ENCODE assay signal across 8 cellular contexts in genomic region chr3:49018707-49019006, GRCh38. TPM values are rescaled to one million over a fixed set of nuclear protein-coding genes. Genes with fewer than 3 reads are reported as not detected.
A peak's percentile ranks its signal among the peaks of the same experiment; 100 is the strongest.
DNase-seq lines count a peak whose midpoint lies in the region; ATAC-seq, FAIRE-seq and TF ChIP-seq lines count a peak whose summit lies in the region.

No MANE protein-coding gene starts in this region.

- peaks cover 3% of the 10 kb centered on the region for H3K9me1 ChIP-seq in K562 (ENCODE audit: control insufficient read depth, insufficient read depth, low read length)

- TF ChIP-seq RAD21 in K562 (CRISPR knock-in tag; conservative IDR thresholded peaks at IDR 0.05 in 1 of 2, IDR thresholded peaks at IDR 0.05 in 1 of 2): no peak

- POLR2A ChIA-PET in K562 (lab: Yijun Ruan, JAX): interaction anchor here (2.5 to 8.4 kb wide), 3 partner anchors 10 to 75 kb away, joined by 15 to 104 read pairs (median 31); partner anchors contain the start of genes IMPDH2, QRICH1 and WDR6

- no peak for FAIRE-seq in K562 (lab: Jason Lieb, UNC)

- DNase-seq in right atrium auricular region (ENCODE audit: low spot score): no peak
- DNase-seq in Right ventricle myocardium inferior (ENCODE audit: missing footprints): no peak
- DNase-seq in K562 (ENCODE audit: extremely low read depth in 1 of 4, low spot score in 3 of 4): no peak
- no peak for DNase-seq in stimulated activated CD4-positive, alpha-beta T cell treated with anti-CD3 and anti-CD28 coated beads, Interleukin-4, amount 100 ng/mL, for 4 hours
- DNase-seq in RKO (ENCODE audit: low spot score): no peak
- no peak for DNase-seq in stimulated activated CD4-positive, alpha-beta T cell treated with anti-CD3 and anti-CD28 coated beads, Interleukin-1b, Interleukin-23, amount 100 ng/mL, for 48 hours

- H3K36me3 ChIP-seq in right atrium auricular region: peaks cover 34% of the 10 kb centered on the region
- peaks cover 42% of the 10 kb centered on the region; the same call in 2 of the 3 replicates for H3K36me3 ChIP-seq in K562 (ENCODE audit: control insufficient read depth, insufficient read depth, low read length)
- H3K36me3 ChIP-seq in mesodermal cell (ENCODE audit: control insufficient read depth, insufficient read depth, low read length): peaks cover 46% of the 10 kb centered on the region

- CTCF ChIA-PET in K562 (lab: Yijun Ruan, JAX; ENCODE audit: low intra/inter-chr PET ratio): no interaction called here

- no peak for TF ChIP-seq EP300 in K562 (IDR thresholded peaks at IDR 0.05; ENCODE audit: low read length)

- peak overlapping the region; percentile 92 for H3K4me2 ChIP-seq in K562 (ENCODE audit: insufficient read depth, low read length)

- H4K20me1 ChIP-seq in K562 (replicated peaks; ENCODE audit: control insufficient read depth, insufficient read depth, low read length): peaks cover 18% of the 10 kb centered on the region; the same call in 1 of the 2 replicates

- H3K9me3 ChIP-seq in right atrium auricular region: no peaks in the 10 kb centered on the region
- no peaks in the 10 kb centered on the region for H3K9me3 ChIP-seq in K562 (replicated peaks; ENCODE audit: control insufficient read depth, insufficient read depth, low read depth, low read length)
- H3K9me3 ChIP-seq in mesodermal cell (ENCODE audit: control insufficient read depth, low read length): no peaks in the 10 kb centered on the region

- TF ChIP-seq CTCF in right atrium auricular region (IDR thresholded peaks at IDR 0.05): no peak
- no peak for TF ChIP-seq CTCF in K562 (IDR thresholded peaks at IDR 0.05 in 2 of 3, conservative IDR thresholded peaks at IDR 0.05 in 1 of 3; ENCODE audit: insufficient read depth in 2 of 3, low read depth in 1 of 3, low read length in 3 of 3)

- no peak for ATAC-seq in Right ventricle myocardium inferior
- ATAC-seq in K562: no peak
- no peak for ATAC-seq in GM19023 (IDR thresholded peaks at IDR 0.05; ENCODE audit: unreplicated experiment)

- H3K79me2 ChIP-seq in K562 (ENCODE audit: control insufficient read depth, insufficient read depth, low read length): peaks cover 57% of the 10 kb centered on the region

- TF ChIP-seq POLR2A in K562 (conservative IDR thresholded peaks at IDR 0.05): peak; percentile 13; the same call in 1 of the 2 replicates

- H3K4me1 ChIP-seq in right atrium auricular region (peaks cover 0 to 49% of the 10 kb centered on the region in 2 donors), K562 (replicated peaks in 1 of 2; ENCODE audit: control insufficient read depth in 2 of 2, insufficient read depth in 2 of 2, low read length in 2 of 2) (peaks cover 8 to 50% of the 10 kb centered on the region in 2 experiments; a peak in 4 of 5 replicates), mesodermal cell (ENCODE audit: control insufficient read depth, insufficient read depth, low read length, poor library complexity, severe bottlenecking) (peaks cover 10% of the 10 kb centered on the region)

- H3K4me3 ChIP-seq in right atrium auricular region: peak overlapping the region; percentile 74 to 90
- peak overlapping the region; percentile 74 for H3K4me3 ChIP-seq in K562
- peak overlapping the region; percentile 76 for H3K4me3 ChIP-seq in mesodermal cell (ENCODE audit: extremely low read depth, insufficient read depth, low read length, poor library complexity, severe bottlenecking)

- in situ Hi-C loops in K562 (cut with MboI): no loop called here

- H3K27ac ChIP-seq in right atrium auricular region: peak overlapping the region; percentile 64 to 78
- peak overlapping the region; percentile 99 for H3K27ac ChIP-seq in K562 (ENCODE audit: extremely low read depth, low read depth, low read length)
- H3K27ac ChIP-seq in mesodermal cell (ENCODE audit: low read depth, low read length, severe bottlenecking): no peak overlapping the region

- intact Hi-C loops in Right ventricle myocardium inferior (cut with DNase I): no loop called here
- intact Hi-C loops in K562 (cut with micrococcal nuclease): no loop called here

- peak overlapping the region; percentile 63 for H2AFZ ChIP-seq in K562 (ENCODE audit: low read depth, low read length)

- H3K9ac ChIP-seq in K562 (ENCODE audit: insufficient read depth in 1 of 2, low read depth in 2 of 2, low read length in 2 of 2): peak overlapping the region; percentile 50 to 91

- under 1% methylated on average over 17 of the region's 18 CpGs for WGBS in K562 (ENCODE audit: insufficient coverage, low coverage, missing lambda C conversion rate)
- 8 to 9% methylated on average over 13 to 15 of the region's 18 CpGs for WGBS in mesodermal cell (ENCODE audit: insufficient coverage in 2 of 2), 2 experiments

- no peaks in the 10 kb centered on the region for H3K27me3 ChIP-seq in right atrium auricular region
- H3K27me3 ChIP-seq in K562 (ENCODE audit: control insufficient read depth in 2 of 2, insufficient read depth in 2 of 2, low read length in 2 of 2): no peaks in the 10 kb centered on the region

- no TSS peak for BruUV-seq in K562 (replicated peaks; lab: Mats Ljungman, UMichigan)

RNA-seq across cellular contexts. Expression of gene DALRD3, which starts 0.3 kb away (rescaled TPM):
- total RNA-seq in right atrium auricular region (10 to 100 TPM in 1 of 2 donors, 1 to 10 TPM in 1; 9.5 to 11.8 TPM), Right ventricle myocardium inferior (9.0 TPM), K562 (2014; rRNA removed) (15.7 and 18.0 TPM in 2 replicates), K562 (2014; rRNA removed; fragmentation: Illumina TruSeq; extraction: Trizol) (8.4 and 11.6 TPM in 2 replicates), K562 (2015; rRNA removed; fragmentation: Illumina TruSeq; extraction: Trizol) (10.6 and 11.9 TPM in 2 replicates), K562 (2021) (15.7 and 16.0 TPM in 2 replicates)
- total RNA-seq in K562 (2011; cell fraction: chromatin; rRNA removed; ENCODE audit: low replicate concordance): 35.7 and 101 TPM in 2 replicates
- total RNA-seq in K562 (2011; cell fraction: nucleolus; rRNA removed): 84.0 and 85.6 TPM in 2 replicates
- 43.0 and 44.7 TPM in 2 replicates for total RNA-seq in K562 (2011; cell fraction: nucleoplasm; rRNA removed)
- polyA plus RNA-seq in K562 (2011; rRNA removed) (30.5 and 31.3 TPM in 2 replicates), K562 (2014; fragmentation: Illumina TruSeq; extraction: Trizol) (14.4 and 15.9 TPM in 2 replicates), K562 (2014; fragmentation: Nextera tagmentation; extraction: Ambion mirVana) (1 to 10 TPM; 6.6 to 7.2 TPM), K562 (2014; rRNA removed) (18.3 and 20.5 TPM in 2 replicates)
- 45.1 and 53.1 TPM in 2 replicates for polyA plus RNA-seq in K562 (2011; cell fraction: cytosol; rRNA removed)
- 167 and 168 TPM in 2 replicates for polyA plus RNA-seq in K562 (2011; cell fraction: nucleus; rRNA removed)
- polyA plus RNA-seq in K562 (2012): 18.1 and 28.0 TPM in 2 replicates
- 15.7 and 24.6 TPM in 2 replicates for polyA minus RNA-seq in K562 (2011; rRNA and poly(A)+ RNA removed)
- 14.8 and 15.2 TPM in 2 replicates for polyA minus RNA-seq in K562 (2011; cell fraction: cytosol; rRNA and poly(A)+ RNA removed)
- polyA minus RNA-seq in K562 (2011; cell fraction: nucleus; rRNA and poly(A)+ RNA removed): 30.7 and 32.9 TPM in 2 replicates
- 50.2 TPM for polyA plus RNA-seq in mesodermal cell (2013, experiment 1 of 2)
- 40.7 TPM for polyA plus RNA-seq in mesodermal cell (2013, experiment 2 of 2)

RNA-seq across cellular contexts. Expression of gene NDUFAF3, which starts 3.3 kb away (rescaled TPM):
- total RNA-seq in right atrium auricular region (100 to 1,000 TPM; 182 to 297 TPM), Right ventricle myocardium inferior (157 TPM), K562 (2014; rRNA removed) (127 and 133 TPM in 2 replicates), K562 (2014; rRNA removed; fragmentation: Illumina TruSeq; extraction: Trizol) (17.9 and 22.4 TPM in 2 replicates), K562 (2015; rRNA removed; fragmentation: Illumina TruSeq; extraction: Trizol) (26.5 and 27.7 TPM in 2 replicates), K562 (2021) (73.3 and 77.2 TPM in 2 replicates)
- 14.7 and 50.3 TPM in 2 replicates for total RNA-seq in K562 (2011; cell fraction: chromatin; rRNA removed; ENCODE audit: low replicate concordance)
- 65.5 and 74.9 TPM in 2 replicates for total RNA-seq in K562 (2011; cell fraction: nucleolus; rRNA removed)
- total RNA-seq in K562 (2011; cell fraction: nucleoplasm; rRNA removed): 27.9 and 29.3 TPM in 2 replicates
- polyA plus RNA-seq in K562 (2011; rRNA removed) (22.5 and 25.1 TPM in 2 replicates), K562 (2014; fragmentation: Illumina TruSeq; extraction: Trizol) (39.8 and 49.8 TPM in 2 replicates), K562 (2014; fragmentation: Nextera tagmentation; extraction: Ambion mirVana) (10 to 100 TPM; 17.0 to 36.3 TPM), K562 (2014; rRNA removed) (64.6 and 75.9 TPM in 2 replicates)
- 36.7 and 88.5 TPM in 2 replicates for polyA plus RNA-seq in K562 (2011; cell fraction: cytosol; rRNA removed)
- polyA plus RNA-seq in K562 (2011; cell fraction: nucleus; rRNA removed): 21.1 and 28.5 TPM in 2 replicates
- 62.2 and 78.2 TPM in 2 replicates for polyA plus RNA-seq in K562 (2012)
- 9.4 and 16.0 TPM in 2 replicates for polyA minus RNA-seq in K562 (2011; rRNA and poly(A)+ RNA removed)
- 24.0 and 27.2 TPM in 2 replicates for polyA minus RNA-seq in K562 (2011; cell fraction: cytosol; rRNA and poly(A)+ RNA removed)
- polyA minus RNA-seq in K562 (2011; cell fraction: nucleus; rRNA and poly(A)+ RNA removed): 42.8 and 44.3 TPM in 2 replicates
- polyA plus RNA-seq in mesodermal cell (2013, experiment 1 of 2): 54.1 TPM
- 58.4 TPM for polyA plus RNA-seq in mesodermal cell (2013, experiment 2 of 2)

RNA-seq across cellular contexts. Expression of gene IMPDH2, which starts 10.5 kb away (rescaled TPM):
- total RNA-seq in right atrium auricular region: 10 to 100 TPM; 32.1 to 68.7 TPM
- 64.3 TPM for total RNA-seq in Right ventricle myocardium inferior
- 224 and 455 TPM in 2 replicates for total RNA-seq in K562 (2011; cell fraction: chromatin; rRNA removed; ENCODE audit: low replicate concordance)
- 251 and 255 TPM in 2 replicates for total RNA-seq in K562 (2011; cell fraction: nucleolus; rRNA removed)
- 226 and 247 TPM in 2 replicates for total RNA-seq in K562 (2011; cell fraction: nucleoplasm; rRNA removed)
- total RNA-seq in K562 (2014; rRNA removed): 376 and 506 TPM in 2 replicates
- 296 and 320 TPM in 2 replicates for total RNA-seq in K562 (2014; rRNA removed; fragmentation: Illumina TruSeq; extraction: Trizol)
- 359 and 366 TPM in 2 replicates for total RNA-seq in K562 (2015; rRNA removed; fragmentation: Illumina TruSeq; extraction: Trizol)
- total RNA-seq in K562 (2021): 315 and 318 TPM in 2 replicates
- polyA plus RNA-seq in K562 (2011; rRNA removed): 332 and 336 TPM in 2 replicates
- polyA plus RNA-seq in K562 (2011; cell fraction: cytosol; rRNA removed): 304 and 356 TPM in 2 replicates
- polyA plus RNA-seq in K562 (2011; cell fraction: nucleus; rRNA removed): 437 and 515 TPM in 2 replicates
- 268 and 344 TPM in 2 replicates for polyA plus RNA-seq in K562 (2012)
- polyA plus RNA-seq in K562 (2014; fragmentation: Illumina TruSeq; extraction: Trizol): 362 and 391 TPM in 2 replicates
- polyA plus RNA-seq in K562 (2014; fragmentation: Nextera tagmentation; extraction: Ambion mirVana): 100 to 1,000 TPM; 426 to 507 TPM
- polyA plus RNA-seq in K562 (2014; rRNA removed): 352 and 442 TPM in 2 replicates
- 413 and 500 TPM in 2 replicates for polyA minus RNA-seq in K562 (2011; rRNA and poly(A)+ RNA removed)
- 300 and 330 TPM in 2 replicates for polyA minus RNA-seq in K562 (2011; cell fraction: cytosol; rRNA and poly(A)+ RNA removed)
- 122 and 164 TPM in 2 replicates for polyA minus RNA-seq in K562 (2011; cell fraction: nucleus; rRNA and poly(A)+ RNA removed)
- polyA plus RNA-seq in mesodermal cell (2013, experiment 1 of 2): 211 TPM
- polyA plus RNA-seq in mesodermal cell (2013, experiment 2 of 2): 202 TPM

RNA-seq across cellular contexts. Expression of gene WDR6, which starts 11.5 kb away (rescaled TPM):
- total RNA-seq in right atrium auricular region (10 to 100 TPM; 51.2 to 71.1 TPM), Right ventricle myocardium inferior (83.3 TPM), K562 (2014; rRNA removed) (33.7 and 43.1 TPM in 2 replicates), K562 (2014; rRNA removed; fragmentation: Illumina TruSeq; extraction: Trizol) (29.7 and 40.0 TPM in 2 replicates), K562 (2015; rRNA removed; fragmentation: Illumina TruSeq; extraction: Trizol) (44.7 and 46.7 TPM in 2 replicates), K562 (2021) (90.4 and 90.6 TPM in 2 replicates)
- total RNA-seq in K562 (2011; cell fraction: chromatin; rRNA removed; ENCODE audit: low replicate concordance): 147 and 376 TPM in 2 replicates
- 205 and 207 TPM in 2 replicates for total RNA-seq in K562 (2011; cell fraction: nucleolus; rRNA removed)
- total RNA-seq in K562 (2011; cell fraction: nucleoplasm; rRNA removed): 128 and 141 TPM in 2 replicates
- polyA plus RNA-seq in K562 (2011; rRNA removed) (47.6 and 69.8 TPM in 2 replicates), K562 (2014; fragmentation: Illumina TruSeq; extraction: Trizol) (73.7 and 77.8 TPM in 2 replicates), K562 (2014; fragmentation: Nextera tagmentation; extraction: Ambion mirVana) (10 to 100 TPM in 1 of 2 experiments, 1 to 10 TPM in 1; 8.9 to 14.2 TPM), K562 (2014; rRNA removed) (60.4 and 66.9 TPM in 2 replicates)
- 64.5 and 91.8 TPM in 2 replicates for polyA plus RNA-seq in K562 (2011; cell fraction: cytosol; rRNA removed)
- polyA plus RNA-seq in K562 (2011; cell fraction: nucleus; rRNA removed): 426 and 555 TPM in 2 replicates
- polyA plus RNA-seq in K562 (2012): 82.6 and 84.1 TPM in 2 replicates
- polyA minus RNA-seq in K562 (2011; rRNA and poly(A)+ RNA removed): 46.0 and 52.0 TPM in 2 replicates
- 33.9 and 49.7 TPM in 2 replicates for polyA minus RNA-seq in K562 (2011; cell fraction: cytosol; rRNA and poly(A)+ RNA removed)
- 35.3 and 35.7 TPM in 2 replicates for polyA minus RNA-seq in K562 (2011; cell fraction: nucleus; rRNA and poly(A)+ RNA removed)
- 121 TPM for polyA plus RNA-seq in mesodermal cell (2013, experiment 1 of 2)
- polyA plus RNA-seq in mesodermal cell (2013, experiment 2 of 2): 93.9 TPM

RNA-seq across cellular contexts. Expression of gene P4HTM, which starts 28.6 kb away (rescaled TPM):
- 10 to 100 TPM; 40.5 to 45.4 TPM for total RNA-seq in right atrium auricular region
- 25.5 TPM for total RNA-seq in Right ventricle myocardium inferior
- total RNA-seq in K562 (2011; cell fraction: chromatin; rRNA removed; ENCODE audit: low replicate concordance): 3.4 and 7.6 TPM in 2 replicates
- total RNA-seq in K562 (2011; cell fraction: nucleolus; rRNA removed): 4.1 and 6.7 TPM in 2 replicates
- 3.4 and 3.7 TPM in 2 replicates for total RNA-seq in K562 (2011; cell fraction: nucleoplasm; rRNA removed)
- 0.23 and 0.33 TPM in 2 replicates for total RNA-seq in K562 (2014; rRNA removed)
- total RNA-seq in K562 (2014; rRNA removed; fragmentation: Illumina TruSeq; extraction: Trizol): 0.25 and 0.32 TPM in 2 replicates
- total RNA-seq in K562 (2015; rRNA removed; fragmentation: Illumina TruSeq; extraction: Trizol): 0.14 TPM in 1 of 2 replicates, not detected in the other
- total RNA-seq in K562 (2021): 0.27 and 0.66 TPM in 2 replicates
- polyA plus RNA-seq in K562 (2011; rRNA removed): 0.30 and 0.47 TPM in 2 replicates
- 0.34 and 0.42 TPM in 2 replicates for polyA plus RNA-seq in K562 (2011; cell fraction: cytosol; rRNA removed)
- 1.3 and 3.4 TPM in 2 replicates for polyA plus RNA-seq in K562 (2011; cell fraction: nucleus; rRNA removed)
- polyA plus RNA-seq in K562 (2012): 0.18 and 0.48 TPM in 2 replicates
- polyA plus RNA-seq in K562 (2014; fragmentation: Illumina TruSeq; extraction: Trizol): 0.09 and 0.29 TPM in 2 replicates
- not detected for polyA plus RNA-seq in K562 (2014; fragmentation: Nextera tagmentation; extraction: Ambion mirVana)
- polyA plus RNA-seq in K562 (2014; rRNA removed): 0.22 and 0.29 TPM in 2 replicates
- 0.63 and 0.77 TPM in 2 replicates for polyA minus RNA-seq in K562 (2011; rRNA and poly(A)+ RNA removed)
- 0.67 and 1.5 TPM in 2 replicates for polyA minus RNA-seq in K562 (2011; cell fraction: cytosol; rRNA and poly(A)+ RNA removed)
- polyA minus RNA-seq in K562 (2011; cell fraction: nucleus; rRNA and poly(A)+ RNA removed): 1.00 and 1.9 TPM in 2 replicates
- 17.0 TPM for polyA plus RNA-seq in mesodermal cell (2013, experiment 1 of 2)
- polyA plus RNA-seq in mesodermal cell (2013, experiment 2 of 2): 16.3 TPM
